9 cellular contexts compared by ENCODE assay signal in the genomic region with DNA sequence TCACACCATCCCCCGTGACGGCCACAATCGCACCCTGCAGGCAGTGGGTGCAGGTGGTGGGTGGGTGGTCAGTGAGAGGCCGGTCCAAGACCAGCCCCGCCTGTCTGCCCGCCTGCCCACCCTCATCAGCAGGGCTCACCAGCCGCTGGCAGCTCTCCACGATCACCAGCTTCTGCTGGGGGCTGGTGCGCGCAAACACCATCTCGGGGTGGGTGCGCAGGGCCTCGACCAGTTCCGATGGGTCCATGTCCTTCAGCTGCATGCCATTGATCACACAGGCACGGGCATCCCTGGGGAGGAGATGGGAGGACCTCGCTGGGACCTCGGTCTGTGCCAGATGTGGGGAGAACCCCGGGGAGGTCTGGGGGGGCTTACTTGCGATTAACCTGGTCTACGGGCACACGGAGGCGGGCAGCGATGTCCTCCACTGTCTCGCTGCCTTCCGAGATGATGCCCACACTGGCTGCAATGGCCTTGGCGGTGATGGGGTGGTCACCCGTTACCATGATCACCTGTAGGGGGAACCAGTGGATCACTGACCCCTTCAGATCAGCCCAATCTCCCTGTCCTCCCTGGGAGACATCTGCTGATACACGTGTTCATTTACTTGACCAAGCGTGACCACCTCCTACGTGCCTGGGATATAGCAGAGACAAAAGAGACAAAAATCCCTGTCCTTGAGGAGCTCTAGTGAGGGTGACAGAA. TPM values are rescaled to one million over a fixed set of nuclear protein-coding genes. Genes with fewer than 3 reads are reported as not detected.
DNase-seq lines count a peak whose midpoint lies in the region; ATAC-seq, FAIRE-seq and TF ChIP-seq lines count a peak whose summit lies in the region.
"Had no signal": no experiment of that assay in that cellular context is flagged by ENCODE, and none has a peak within 500 bp of the region (broad histone marks: within the 10 kb centered on the region; RNA-seq: fewer than 3 reads in every experiment).

No MANE protein-coding gene starts in this region.

- FAIRE-seq in H54 (lab: Jason Lieb, UNC), result no peak

- no peak overlapping the region for H3K4me3 ChIP-seq in fibroblast of villous mesenchyme (ENCODE audit: low read depth, low read length)

- no peak for ATAC-seq in GM21717 (IDR thresholded peaks at IDR 0.05; ENCODE audit: unreplicated experiment)
- ATAC-seq in HG03565 (IDR thresholded peaks at IDR 0.05; ENCODE audit: unreplicated experiment), result no peak
- ATAC-seq in esophagus mucosa, result no peak

- TF ChIP-seq CTCF in AG09319 (IDR thresholded peaks at IDR 0.05; ENCODE audit: low read depth, low read length) (peak; percentile 21), fibroblast of villous mesenchyme (IDR thresholded peaks at IDR 0.05; ENCODE audit: insufficient read depth, low read depth, low read length) (peak; percentile 15)

- no peak for TF ChIP-seq POLR2A in H54 (IDR thresholded peaks at IDR 0.05; ENCODE audit: low read depth, low read length)

- DNase-seq in AG09319 (ENCODE audit: extremely low read depth, low read depth) (no peak), H54 (ENCODE audit: insufficient read length, low spot score) (peak; percentile 67), OCI-M2 (lab: John Stamatoyannopoulos, UW; ENCODE audit: unreplicated experiment) (peak; percentile 78), fibroblast of villous mesenchyme (ENCODE audit: low read depth) (peak; percentile 27), cerebellum (ENCODE audit: low spot score) (no peak)
- DNase-seq: NCI-H1436 treated with DMSO at 0.1 percent for 48 hours had no signal

RNA-seq across cellular contexts. Expression of gene ATP4A, which starts 8.0 kb away (rescaled TPM):
- not detected in 2 replicates for total RNA-seq in fibroblast of villous mesenchyme
- not detected for total RNA-seq in esophagus mucosa
- total RNA-seq in cerebellum, result not detected

RNA-seq across cellular contexts. Expression of gene TMEM147, which starts 10.0 kb away (rescaled TPM):
- 77.3 and 81.2 TPM in 2 replicates for total RNA-seq in fibroblast of villous mesenchyme
- total RNA-seq in esophagus mucosa, result 87.7 TPM
- total RNA-seq in cerebellum, result 32.6 TPM

RNA-seq across cellular contexts. Expression of gene GAPDHS, which starts 22.2 kb away (rescaled TPM):
- not detected in 2 replicates for total RNA-seq in fibroblast of villous mesenchyme
- total RNA-seq in esophagus mucosa, result not detected
- total RNA-seq in cerebellum, result not detected

RNA-seq across cellular contexts. Expression of gene SBSN, which starts 27.3 kb away (rescaled TPM):
- total RNA-seq in fibroblast of villous mesenchyme, result under 0.01 TPM in 1 of 2 replicates, not detected in the other
- total RNA-seq in esophagus mucosa, result 1,433 TPM
- not detected for total RNA-seq in cerebellum

RNA-seq across cellular contexts. Expression of gene PMIS2, which starts 30.5 kb away (rescaled TPM):
- total RNA-seq in fibroblast of villous mesenchyme, result not detected in 2 replicates
- total RNA-seq in esophagus mucosa, result not detected
- total RNA-seq in cerebellum, result not detected

Comparison
In these comparisons a context has a peak if more than half of its experiments do, and no peak if none do; other contexts are left out.
1. DNase-seq: peak in H54 (single experiment), OCI-M2 (single experiment) and fibroblast of villous mesenchyme (single experiment); none in AG09319 (single experiment) and cerebellum (single experiment).